ENCODE assay signal across 8 cellular contexts in the genomic region with DNA sequence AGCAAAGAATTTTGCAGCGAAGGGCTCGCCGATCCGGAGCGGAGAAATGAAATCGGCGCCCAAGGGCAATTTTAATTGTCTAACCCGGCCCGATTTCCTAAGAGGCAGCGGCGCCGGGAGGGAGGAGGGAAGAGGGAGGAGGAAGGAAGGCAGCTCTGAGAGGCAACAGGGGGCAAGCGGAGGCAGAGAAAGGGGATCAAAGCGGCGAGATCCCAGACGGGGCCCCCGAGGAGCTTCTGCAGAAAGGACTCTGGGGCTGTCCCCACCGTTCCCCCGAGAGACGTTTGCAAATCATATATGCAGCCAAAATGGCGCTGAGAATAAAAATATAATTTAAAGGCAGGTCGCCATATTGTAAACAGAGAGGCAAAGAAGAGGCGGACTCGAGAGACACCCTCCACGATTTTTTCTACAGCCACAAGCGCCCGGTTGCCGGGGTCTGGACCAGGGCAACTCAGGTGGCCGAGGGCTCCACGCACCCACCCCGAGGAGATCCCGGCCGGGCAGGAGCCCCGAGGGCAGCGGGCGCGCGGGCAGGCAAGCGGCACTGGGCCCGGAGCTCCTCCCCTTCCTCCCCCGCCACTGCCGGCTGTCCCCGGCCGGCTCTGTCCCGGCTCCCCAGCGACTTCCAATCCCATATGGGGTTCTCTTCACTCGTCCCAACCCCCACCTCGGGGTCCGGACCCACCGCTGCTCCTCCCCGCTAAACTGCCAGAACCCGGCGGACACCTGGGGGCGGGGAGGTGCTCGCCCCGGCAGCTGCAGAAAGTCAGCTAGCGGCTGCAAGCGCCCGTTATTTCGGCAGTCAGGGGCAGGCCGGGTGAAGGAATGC. TPM values are rescaled to one million over a fixed set of nuclear protein-coding genes. Genes with fewer than 3 reads are reported as not detected.
A peak's percentile ranks its signal among the peaks of the same experiment; 100 is the strongest.
DNase-seq lines count a peak whose midpoint lies in the region; ATAC-seq and TF ChIP-seq lines count a peak whose summit lies in the region.

No MANE protein-coding gene starts in this region.

- H3K4me3 Mint-ChIP-seq in endodermal cell (no peak overlapping the region), mesothelial cell of epicardium (peak overlapping the region; percentile 93)

- H3K36me3 ChIP-seq in endodermal cell (ENCODE audit: control insufficient read depth, insufficient read depth, low read length): peaks cover 17% of the 10 kb centered on the region

- H3K9ac ChIP-seq in endodermal cell (ENCODE audit: extremely low read depth, low read length, poor library complexity, severe bottlenecking): peak overlapping the region; percentile 70

- WGBS in endodermal cell (ENCODE audit: insufficient coverage in 1 of 2, insufficient read length in 1 of 2), 2 experiments: 0% methylated on average over 34 to 61 of the region's 61 CpGs

- no peak for TF ChIP-seq CTCF in endodermal cell (conservative IDR thresholded peaks at IDR 0.05)
- TF ChIP-seq CTCF in mesothelial cell of epicardium (IDR thresholded peaks at IDR 0.05; ENCODE audit: unreplicated experiment): no peak

- peak overlapping the region; percentile 89 for H3K4me3 ChIP-seq in endodermal cell (ENCODE audit: low read length)

- in situ Hi-C loops in GM18951 (cut with MboI; ENCODE audit: low sequenced_read_pairs, unreplicated experiment): no loop called here

- peaks cover 26% of the 10 kb centered on the region for H3K4me1 Mint-ChIP-seq in endodermal cell
- H3K4me1 Mint-ChIP-seq in mesothelial cell of epicardium: peaks cover 28% of the 10 kb centered on the region

- H3K27me3 ChIP-seq in endodermal cell (ENCODE audit: control insufficient read depth, insufficient read depth, low read length, poor library complexity, severe bottlenecking): no peaks in the 10 kb centered on the region

- no peak for ATAC-seq in HG03196 (IDR thresholded peaks at IDR 0.05; ENCODE audit: unreplicated experiment)

- H3K9me3 ChIP-seq in endodermal cell (ENCODE audit: control insufficient read depth, low read length): no peaks in the 10 kb centered on the region

- DNase-seq in NCI-H526 (lab: John Stamatoyannopoulos, UW) (peak; percentile 55 to 79), endodermal cell (peak; percentile 91), mesothelial cell of epicardium (ENCODE audit: low spot score in 2 of 2, unreplicated experiment in 2 of 2) (peak; percentile 34 to 65), GDM1 (lab: John Stamatoyannopoulos, UW) (no peak)
- DNase-seq in activated CD8-positive, alpha-beta memory T cell treated with anti-CD3 and anti-CD28 coated beads for 24 hours: peak; percentile 87
- peak; percentile 24 to 34 for DNase-seq in stimulated activated CD8-positive, alpha-beta memory T cell treated with anti-CD3 and anti-CD28 coated beads, Interleukin-15, amount 100 ng/mL, for 4 hours (ENCODE audit: low read depth in 2 of 2)

- H3K4me1 ChIP-seq in endodermal cell (ENCODE audit: control insufficient read depth, insufficient read depth, low read length): peaks cover 9% of the 10 kb centered on the region

- H3K36me3 Mint-ChIP-seq in endodermal cell (ENCODE audit: low read depth): peaks cover 33% of the 10 kb centered on the region
- H3K36me3 Mint-ChIP-seq in mesothelial cell of epicardium: peaks cover 8% of the 10 kb centered on the region

- TF ChIP-seq POLR2A in GM18951 (IDR thresholded peaks at IDR 0.05; ENCODE audit: extremely low read depth, insufficient read depth, insufficient read length): peak; percentile 65

- peak overlapping the region; percentile 80 for H3K27ac ChIP-seq in endodermal cell (ENCODE audit: low read depth, low read length)

- H3K9me3 Mint-ChIP-seq in endodermal cell (no peaks in the 10 kb centered on the region), mesothelial cell of epicardium (no peaks in the 10 kb centered on the region)

- H3K27ac Mint-ChIP-seq in endodermal cell (peak overlapping the region; percentile 96), mesothelial cell of epicardium (peak overlapping the region; percentile 96)

- H3K27me3 Mint-ChIP-seq in endodermal cell (ENCODE audit: insufficient read depth) (no peaks in the 10 kb centered on the region), mesothelial cell of epicardium (ENCODE audit: low read depth) (no peaks in the 10 kb centered on the region)

RNA-seq across cellular contexts. Expression of a gene that starts 1.9 kb away (rescaled TPM):
- 10 to 100 TPM; 60.0 to 61.0 TPM for total RNA-seq in endodermal cell
- polyA plus RNA-seq in endodermal cell (2013, experiment 1 of 2): 41.2 TPM
- polyA plus RNA-seq in endodermal cell (2013, experiment 2 of 2): 39.4 TPM
- total RNA-seq in mesothelial cell of epicardium: 60.1 to 69.3 TPM (median 60.3 TPM) in 3 replicates

RNA-seq across cellular contexts. Expression of a gene that starts 46.5 kb away (rescaled TPM):
- total RNA-seq in endodermal cell (10 to 100 TPM; 19.1 to 24.8 TPM), mesothelial cell of epicardium (10.3 to 12.4 TPM (median 12.1 TPM) in 3 replicates)
- 17.5 TPM for polyA plus RNA-seq in endodermal cell (2013, experiment 1 of 2)
- 14.9 TPM for polyA plus RNA-seq in endodermal cell (2013, experiment 2 of 2)

RNA-seq across cellular contexts. Expression of a gene that starts 51.9 kb away (rescaled TPM):
- total RNA-seq in endodermal cell: 100 to 1,000 TPM; 195 to 215 TPM
- 90.5 TPM for polyA plus RNA-seq in endodermal cell (2013, experiment 1 of 2)
- polyA plus RNA-seq in endodermal cell (2013, experiment 2 of 2): 92.9 TPM
- total RNA-seq in mesothelial cell of epicardium: 74.4 to 85.4 TPM (median 79.4 TPM) in 3 replicates

RNA-seq across cellular contexts. Expression of a gene that starts 56.4 kb away (rescaled TPM):
- total RNA-seq in endodermal cell (under 1 TPM in 1 of 2 donors, not detected in 1; 0.20 TPM), mesothelial cell of epicardium (not detected in 3 replicates)
- 18.6 TPM for polyA plus RNA-seq in endodermal cell (2013, experiment 1 of 2)
- polyA plus RNA-seq in endodermal cell (2013, experiment 2 of 2): 27.2 TPM
